ENCODE assay signal across 14 cellular contexts in genomic region chrX:69124108-69124507, GRCh38.
"Had no signal": no experiment of that assay in that cellular context is flagged by ENCODE, and none has a peak within 500 bp of the region (broad histone marks: within the 10 kb centered on the region; RNA-seq: fewer than 3 reads in every experiment).

No MANE protein-coding gene starts in this region.

- H3K36me3 ChIP-seq: lower lobe of right lung, stomach, thoracic aorta had no signal

- H3K4me3 ChIP-seq: lower lobe of right lung, stomach, thoracic aorta had no signal

- H3K4me1 ChIP-seq: lower lobe of right lung, parathyroid adenoma had no signal

- H3K9me3 ChIP-seq: lower lobe of right lung, stomach, thoracic aorta had no signal

- H3K9ac ChIP-seq: parathyroid adenoma had no signal

- ATAC-seq: left cardiac atrium, lower lobe of right lung had no signal

- H3K27ac ChIP-seq: lower lobe of right lung, parathyroid adenoma, stomach, thoracic aorta had no signal

- DNase-seq: activated effector memory CD4-positive, alpha-beta T cell treated with Interleukin-2 at 50 U/mL for 16 hours; aorta; central memory CD4-positive, alpha-beta T cell; cortex of kidney; effector CD8-positive, alpha-beta T cell; left cardiac atrium; lower lobe of right lung; naive B cell; stimulated activated CD4-positive, alpha-beta T cell treated with anti-CD3 and anti-CD28 coated beads, Interleukin-15, amount 100 ng/mL, for 24 hours; stimulated activated CD4-positive, alpha-beta T cell treated with anti-CD3 and anti-CD28 coated beads, Interleukin-4, amount 100 ng/mL, for 24 hours; stomach; T-helper 2 cell had no signal

- H2AFZ ChIP-seq: parathyroid adenoma had no signal
